In genomic region chr5:56522169-56522568, GRCh38 we compare ENCODE assay signal across 28 cellular contexts.
"Had no signal": no experiment of that assay in that cellular context is flagged by ENCODE, and none has a peak within 500 bp of the region (broad histone marks: within the 10 kb centered on the region; RNA-seq: fewer than 3 reads in every experiment).

No MANE protein-coding gene starts in this region.

- FAIRE-seq: astrocyte, TTC549 had no signal

- DNase-seq: activated CD4-positive, alpha-beta T cell treated with anti-CD3 and anti-CD28 coated beads for 36 hours; activated CD4-positive, alpha-beta T cell treated with anti-CD3 and anti-CD28 coated beads, Interleukin-2, amount 10 ng/mL, durations not matched to agents 7 days and 5 days; activated CD4-positive, alpha-beta T cell treated with anti-CD3 and anti-CD28 coated beads, Interleukin-2, amount 50 U/mL, for 48 hours; activated CD8-positive, alpha-beta T cell treated with anti-CD3 and anti-CD28 coated beads, Interleukin-2, amount 10 ng/mL, durations not matched to agents 7 days and 5 days; activated gamma-delta T cell treated with Interleukin-2 at 50 U/mL for 16 hours; activated naive CD4-positive, alpha-beta T cell treated with anti-CD3 and anti-CD28 coated beads for 36 hours; activated T-cell treated with anti-CD3 and anti-CD28 coated beads, Interleukin-2, amount 50 U/mL, for 24 hours; body of pancreas; NCI-H1048; NCI-H1105 treated with DMSO at 0.1 percent for 48 hours; NCI-H1436; NCI-H1694; NCI-H1930; NCI-H2081 treated with DMSO at 0.1 percent for 48 hours; NCI-H226; NCI-H446 treated with DMSO at 0.1 percent for 48 hours; NCI-H524; SHP77; SJCRH30; T1000 had no signal

- H3K27me3 ChIP-seq: adrenal gland, body of pancreas, breast epithelium had no signal

- H3K4me1 ChIP-seq: breast epithelium, SJCRH30 had no signal

- H3K36me3 ChIP-seq: adrenal gland, breast epithelium, SJCRH30 had no signal

- H3K27ac ChIP-seq: body of pancreas, breast epithelium, SJCRH30, SK-N-MC had no signal

- H3K9me3 ChIP-seq: adrenal gland, body of pancreas, breast epithelium, SJCRH30 had no signal

- H3K4me3 ChIP-seq: adrenal gland, body of pancreas, breast epithelium, SJCRH30, SK-N-MC had no signal

- ATAC-seq: activated CD4-positive, alpha-beta T cell treated with anti-CD3 and anti-CD28 coated beads for 36 hours; activated CD4-positive, CD25-positive, alpha-beta regulatory T cell treated with anti-CD3 and anti-CD28 coated beads, Interleukin-2, amount 50 U/mL, for 24 hours; activated CD8-positive, alpha-beta T cell treated with anti-CD3 and anti-CD28 coated beads, Interleukin-2, amount 10 ng/mL, durations not matched to agents 7 days and 5 days; activated naive CD4-positive, alpha-beta T cell treated with anti-CD3 and anti-CD28 coated beads, Interleukin-2, amount 50 U/mL, for 72 hours; Panc1 had no signal
